ENCODE assay signal across 17 cellular contexts in genomic region chr1:10744654-10745238, GRCh38. TPM values are rescaled to one million over a fixed set of nuclear protein-coding genes. Genes with fewer than 3 reads are reported as not detected.
DNase-seq lines count a peak whose midpoint lies in the region; ATAC-seq, FAIRE-seq and TF ChIP-seq lines count a peak whose summit lies in the region.
"Had no signal": no experiment of that assay in that cellular context is flagged by ENCODE, and none has a peak within 500 bp of the region (broad histone marks: within the 10 kb centered on the region; RNA-seq: fewer than 3 reads in every experiment).

No MANE protein-coding gene starts in this region.

- no peak overlapping the region for H3K9ac ChIP-seq in HepG2 (ENCODE audit: insufficient read depth, low read depth, low read length)
- no peak overlapping the region for H3K9ac ChIP-seq in neuronal stem cell (ENCODE audit: low read depth, low read length, poor library complexity)

- H2AFZ ChIP-seq in HepG2 (ENCODE audit: low read length): no peak overlapping the region
- no peak overlapping the region for H2AFZ ChIP-seq in neuronal stem cell (ENCODE audit: low read length)

- WGBS in right lobe of liver (ENCODE audit: insufficient coverage, low coverage, low lambda C conversion rate, missing lambda C conversion rate): 61% methylated on average over 3 of the region's 18 CpGs
- WGBS in HepG2 (ENCODE audit: low lambda C conversion rate): 77% methylated on average over 1 of the region's 18 CpGs
- WGBS in neuronal stem cell (ENCODE audit: extremely low coverage in 2 of 2, insufficient read length in 2 of 2, insufficient replicate concordance in 1 of 2), 2 donors: no CpG with 5 or more reads among the region's 18 CpGs
- WGBS in thyroid gland, 2 donors: 97 to 98% methylated on average over 7 to 12 of the region's 18 CpGs

- CTCF ChIA-PET in HepG2 (lab: Yijun Ruan, JAX; ENCODE audit: low intra/inter-chr PET ratio, low total read pairs): no interaction called here

- no peak overlapping the region for H2BK120ac ChIP-seq in neuronal stem cell (ENCODE audit: low read depth, low read length)

- H3K27me3 ChIP-seq in right lobe of liver (no peaks in the 10 kb centered on the region), HepG2 (ENCODE audit: control insufficient read depth in 1 of 2, insufficient read depth in 2 of 2, low read length in 2 of 2) (peaks cover 1 to 21% of the 10 kb centered on the region in 2 experiments; a peak in 4 of 5 replicates), neuronal stem cell (ENCODE audit: control insufficient read depth in 3 of 3, insufficient read depth in 3 of 3, low read depth in 1 of 3, low read length in 3 of 3) (peaks cover 0 to 23% (median 0%) of the 10 kb centered on the region in 3 experiments), upper lobe of right lung (no peaks in the 10 kb centered on the region), thyroid gland (no peaks in the 10 kb centered on the region)

- H2BK5ac ChIP-seq in neuronal stem cell (ENCODE audit: low read length): no peak overlapping the region

- no peak overlapping the region for H4K91ac ChIP-seq in neuronal stem cell (ENCODE audit: low read depth, low read length, poor library complexity)

- ATAC-seq in right lobe of liver (peak; percentile 17 to 64 (median 52)), HepG2 (no peak), left cardiac atrium (peak; percentile 42 to 47), upper lobe of right lung (no peak)

- no peak for TF ChIP-seq POLR2A in right lobe of liver (IDR thresholded peaks at IDR 0.05)
- no peak for TF ChIP-seq POLR2A in HepG2 (IDR thresholded peaks at IDR 0.05; ENCODE audit: insufficient read depth in 1 of 2, low read depth in 2 of 2, low read length in 2 of 2)
- TF ChIP-seq POLR2A in thyroid gland (IDR thresholded peaks at IDR 0.05): no peak

- DNase-seq in right lobe of liver (no peak), HepG2 (ENCODE audit: low spot score) (no peak), left cardiac atrium (no peak), neuronal stem cell (ENCODE audit: low spot score) (no peak), upper lobe of right lung (no peak), thyroid gland (no peak), SHP77 (lab: John Stamatoyannopoulos, UW) (no peak), NCI-H1417 (lab: John Stamatoyannopoulos, UW) (no peak)
- DNase-seq: C1 segment of cervical spinal cord; H9; NCI-H1048; NCI-H1694 treated with DMSO at 0.1 percent for 48 hours; NCI-H69; NK-92 treated with Interleukin-12 subunit alpha and Interleukin-12 subunit beta, amount 100 ng/mL, for 24 hours; OCI-M1; RPMI8226 had no signal

- no peak overlapping the region for H2BK12ac ChIP-seq in neuronal stem cell (ENCODE audit: low read length)

- intact Hi-C loops in right lobe of liver (cut with DNase I): no loop called here
- intact Hi-C loops in HepG2 (cut with micrococcal nuclease; ENCODE audit: unreplicated experiment): no loop called here
- intact Hi-C loops in left cardiac atrium (cut with DNase I): loop anchor here in 1 of 2 donors (10.0 kb wide), 1 partner anchor 50 kb away; no protein-coding TSS in a partner anchor
- intact Hi-C loops in upper lobe of right lung (cut with DNase I): no loop called here
- intact Hi-C loops in thyroid gland (cut with DNase I): no loop called here

- FAIRE-seq in HepG2 (lab: Jason Lieb, UNC): no peak
- FAIRE-seq: A204.1 had no signal

- H3K79me1 ChIP-seq in neuronal stem cell (ENCODE audit: low read depth, low read length): peaks cover 5% of the 10 kb centered on the region

- no peak overlapping the region for H3K23ac ChIP-seq in neuronal stem cell (ENCODE audit: low read depth, low read length, poor library complexity)

- H4K20me1 ChIP-seq in HepG2 (ENCODE audit: insufficient read depth, low read length): no peaks in the 10 kb centered on the region

- H3K4me3 ChIP-seq in right lobe of liver (no peak overlapping the region), HepG2 (replicated peaks in 1 of 3; ENCODE audit: insufficient read depth in 1 of 3, low read depth in 2 of 3, low read length in 3 of 3) (no peak overlapping the region), neuronal stem cell (ENCODE audit: low read length in 2 of 2) (no peak overlapping the region), upper lobe of right lung (no peak overlapping the region), thyroid gland (replicated peaks in 1 of 3) (no peak overlapping the region)

- H3K36me3 ChIP-seq in right lobe of liver (no peaks in the 10 kb centered on the region), HepG2 (replicated peaks in 1 of 2; ENCODE audit: control insufficient read depth in 1 of 2, insufficient read depth in 2 of 2, low read length in 2 of 2) (no peaks in the 10 kb centered on the region), neuronal stem cell (replicated peaks in 1 of 2; ENCODE audit: control insufficient read depth in 2 of 2, insufficient read depth in 2 of 2, low read length in 2 of 2) (no peaks in the 10 kb centered on the region), upper lobe of right lung (no peaks in the 10 kb centered on the region), thyroid gland (no peaks in the 10 kb centered on the region)

- no peaks in the 10 kb centered on the region for H3K79me2 ChIP-seq in HepG2 (ENCODE audit: insufficient read depth, low read length)

- no peak overlapping the region for H3K27ac ChIP-seq in right lobe of liver
- H3K27ac ChIP-seq in HepG2 (ENCODE audit: extremely low read length, insufficient read depth, low read length): no peak overlapping the region
- H3K27ac ChIP-seq in neuronal stem cell (replicated peaks; ENCODE audit: low read length): no peak overlapping the region
- H3K27ac ChIP-seq in upper lobe of right lung: peak overlapping the region; percentile 71
- no peak overlapping the region for H3K27ac ChIP-seq in thyroid gland

- H3K4ac ChIP-seq in neuronal stem cell (ENCODE audit: low read length): peak overlapping the region; percentile 23

- no peak for TF ChIP-seq RAD21 in HepG2 (CRISPR knock-in tag; IDR thresholded peaks at IDR 0.05)

- H3K9me3 ChIP-seq in right lobe of liver (no peaks in the 10 kb centered on the region), HepG2 (ENCODE audit: low read length) (no peaks in the 10 kb centered on the region), neuronal stem cell (replicated peaks in 1 of 2; ENCODE audit: control insufficient read depth in 2 of 2, insufficient read depth in 1 of 2, low read depth in 1 of 2, low read length in 2 of 2) (no peaks in the 10 kb centered on the region), upper lobe of right lung (no peaks in the 10 kb centered on the region), thyroid gland (no peaks in the 10 kb centered on the region)

- H2BK15ac ChIP-seq in neuronal stem cell (ENCODE audit: low read length): peak overlapping the region; percentile 59

- H3K14ac ChIP-seq in neuronal stem cell (ENCODE audit: low read length): peak overlapping the region; percentile 47

- H4K8ac ChIP-seq in neuronal stem cell (ENCODE audit: low read depth, low read length): no peak overlapping the region

- TF ChIP-seq CTCF in right lobe of liver (IDR thresholded peaks at IDR 0.05) (no peak), HepG2 (CRISPR knock-in tag; IDR thresholded peaks at IDR 0.05) (no peak), upper lobe of right lung (IDR thresholded peaks at IDR 0.05) (no peak), thyroid gland (IDR thresholded peaks at IDR 0.05) (no peak)

- BruUV-seq in HepG2 (replicated peaks; lab: Mats Ljungman, UMichigan): no TSS peak

- in situ Hi-C loops in HepG2 (cut with HindIII; ENCODE audit: extremely low pct_ligation_motif_present, low pct_unique_long_range_greater_than_20kb): no loop called here

- H3K4me2 ChIP-seq in HepG2 (ENCODE audit: low read depth, low read length) (no peak overlapping the region), neuronal stem cell (ENCODE audit: insufficient read depth, low read length, poor library complexity, severe bottlenecking) (no peak overlapping the region)

- H2AK5ac ChIP-seq in neuronal stem cell (ENCODE audit: low read depth, low read length): peak overlapping the region; percentile 81

- H3K18ac ChIP-seq in neuronal stem cell (ENCODE audit: low read length): peak overlapping the region; percentile 89

- no peak for TF ChIP-seq EP300 in HepG2 (IDR thresholded peaks at IDR 0.05; ENCODE audit: low read depth in 2 of 2, low read length in 2 of 2)
- TF ChIP-seq EP300 in HepG2 (CRISPR knock-in tag; IDR thresholded peaks at IDR 0.05; ENCODE audit: borderline replicate concordance): no peak

- POLR2A ChIA-PET in HepG2 (lab: Yijun Ruan, JAX): no interaction called here

- H3K4me1 ChIP-seq in right lobe of liver: peaks cover 0 to 8% (median 0%) of the 10 kb centered on the region in 4 donors
- peaks cover 3% of the 10 kb centered on the region for H3K4me1 ChIP-seq in HepG2 (ENCODE audit: insufficient read depth, low read length)
- H3K4me1 ChIP-seq in neuronal stem cell (ENCODE audit: control insufficient read depth in 2 of 2, insufficient read depth in 1 of 2, low read depth in 1 of 2, low read length in 2 of 2): peaks cover 14 to 15% of the 10 kb centered on the region in 2 donors
- H3K4me1 ChIP-seq in upper lobe of right lung: peaks cover 7% of the 10 kb centered on the region
- H3K4me1 ChIP-seq in thyroid gland: peaks cover 0 to 2% of the 10 kb centered on the region in 2 donors

RNA-seq across cellular contexts. Expression of gene CASZ1, which starts 51.7 kb away (rescaled TPM):
- 10 to 100 TPM in 1 of 6 experiments, 1 to 10 TPM in 5; 3.1 to 10.1 (median 5.3) TPM for total RNA-seq in right lobe of liver
- total RNA-seq in HepG2 (2016; rRNA removed; fragmentation: Illumina TruSeq; extraction: Trizol): 2.3 and 3.7 TPM in 2 replicates
- 1.5 and 1.9 TPM in 2 replicates for total RNA-seq in HepG2 (2016; cell fraction: cytosol; rRNA removed; fragmentation: Illumina TruSeq; extraction: Trizol; ENCODE audit: low read depth)
- total RNA-seq in HepG2 (2016; cell fraction: insoluble cytoplasmic fraction; rRNA removed; fragmentation: Illumina TruSeq; extraction: Trizol): 2.8 and 3.2 TPM in 2 replicates
- total RNA-seq in HepG2 (2016; cell fraction: membrane; rRNA removed; fragmentation: Illumina TruSeq; extraction: Trizol): 3.6 and 4.4 TPM in 2 replicates
- 3.2 TPM in 2 replicates for total RNA-seq in HepG2 (2016; cell fraction: nucleus; rRNA removed; fragmentation: Illumina TruSeq; extraction: Trizol)
- polyA plus RNA-seq in HepG2 (2011; rRNA removed): 1.9 and 2.2 TPM in 2 replicates
- 2.0 and 2.2 TPM in 2 replicates for polyA plus RNA-seq in HepG2 (2011; cell fraction: cytosol; rRNA removed)
- polyA plus RNA-seq in HepG2 (2011; cell fraction: nucleus; rRNA removed): 5.8 and 8.1 TPM in 2 replicates
- polyA plus RNA-seq in HepG2 (2012): 1.0 and 1.4 TPM in 2 replicates
- polyA plus RNA-seq in HepG2 (2016; cell fraction: cytosol; fragmentation: Illumina TruSeq; extraction: Trizol; ENCODE audit: low read depth): 1.6 and 2.1 TPM in 2 replicates
- 3.0 and 3.9 TPM in 2 replicates for polyA plus RNA-seq in HepG2 (2016; cell fraction: insoluble cytoplasmic fraction; fragmentation: Illumina TruSeq; extraction: Trizol; ENCODE audit: low read depth)
- 3.7 and 5.0 TPM in 2 replicates for polyA plus RNA-seq in HepG2 (2016; cell fraction: membrane; fragmentation: Illumina TruSeq; extraction: Trizol; ENCODE audit: low read depth)
- 4.0 and 4.7 TPM in 2 replicates for polyA plus RNA-seq in HepG2 (2016; cell fraction: nucleus; fragmentation: Illumina TruSeq; extraction: Trizol; ENCODE audit: insufficient read depth, low read depth)
- polyA minus RNA-seq in HepG2 (2011; rRNA and poly(A)+ RNA removed; ENCODE audit: low replicate concordance): 2.5 and 2.9 TPM in 2 replicates
- polyA minus RNA-seq in HepG2 (2011; cell fraction: cytosol; rRNA and poly(A)+ RNA removed): 1.7 and 2.1 TPM in 2 replicates
- 2.7 and 3.0 TPM in 2 replicates for polyA minus RNA-seq in HepG2 (2011; cell fraction: nucleus; rRNA and poly(A)+ RNA removed)
- total RNA-seq in left cardiac atrium: 10 to 100 TPM; 37.6 to 68.2 TPM
- polyA plus RNA-seq in neuronal stem cell (2013, experiment 1 of 2): 12.5 TPM
- 13.3 TPM for polyA plus RNA-seq in neuronal stem cell (2013, experiment 2 of 2)
- 63.6 TPM for total RNA-seq in upper lobe of right lung
- total RNA-seq in thyroid gland: 10 to 100 TPM in 3 of 4 donors, 1 to 10 TPM in 1; 5.2 to 38.5 (median 18.7) TPM

Comparison
In these comparisons a context has a peak if more than half of its experiments do, and no peak if none do; other contexts are left out.
1. ATAC-seq: peak in right lobe of liver (4 of 4) and left cardiac atrium (2 of 2); none in HepG2 (single experiment) and upper lobe of right lung (single experiment).